In the genomic region with DNA sequence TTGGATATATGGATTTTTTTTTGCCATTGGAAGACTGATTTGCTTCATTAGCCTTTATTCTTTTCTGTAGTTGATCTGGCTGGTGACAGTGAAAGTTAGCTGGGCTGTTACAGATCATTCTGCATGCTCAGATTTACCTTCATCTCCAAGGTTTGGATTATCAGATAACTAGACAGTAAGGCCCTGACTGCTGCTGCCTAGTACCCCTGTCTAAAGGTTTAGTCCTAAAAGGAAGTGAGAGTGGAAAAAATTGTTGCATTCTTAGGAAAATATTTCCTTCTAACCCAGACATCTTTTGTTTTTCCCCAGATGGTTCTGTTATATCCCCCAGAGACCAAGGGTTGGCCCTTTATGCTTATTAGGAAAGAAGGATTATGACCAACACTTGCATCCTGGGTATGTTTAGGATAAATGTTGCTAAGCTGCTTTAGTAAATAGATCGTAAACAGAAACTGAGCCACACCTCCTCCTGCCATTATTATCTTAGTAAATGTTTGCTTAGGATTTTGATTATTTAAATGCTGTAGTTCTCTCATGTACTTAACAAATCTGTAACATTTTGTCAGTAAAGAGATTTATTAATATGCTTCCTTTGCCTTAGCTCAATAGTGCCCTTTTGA, we compare ENCODE assay signal across 10 cellular contexts. TPM values are rescaled to one million over a fixed set of nuclear protein-coding genes. Genes with fewer than 3 reads are reported as not detected.
DNase-seq lines count a peak whose midpoint lies in the region; ATAC-seq and TF ChIP-seq lines count a peak whose summit lies in the region.
"Had no signal": no experiment of that assay in that cellular context is flagged by ENCODE, and none has a peak within 500 bp of the region (broad histone marks: within the 10 kb centered on the region; RNA-seq: fewer than 3 reads in every experiment).

No MANE protein-coding gene starts in this region.

- H3K4me1 Mint-ChIP-seq in activated naive CD4-positive, alpha-beta T cell treated with anti-CD3 and anti-CD28 coated beads for 36 hours (ENCODE audit: low read depth) = peaks cover 5% of the 10 kb centered on the region

- intact Hi-C loops in activated naive CD4-positive, alpha-beta T cell treated with anti-CD3 and anti-CD28 coated beads for 36 hours (cut with micrococcal nuclease) = no loop called here

- POLR2A ChIA-PET in AG04450 (lab: Yijun Ruan, JAX) = interaction anchor here (1.2 to 1.4 kb wide), 2 partner anchors 44 to 46 kb away, joined by 4 to 6 read pairs; a partner anchor contains a TSS

- no peak for TF ChIP-seq CTCF in AG04450 (IDR thresholded peaks at IDR 0.05; ENCODE audit: low read depth, low read length)
- TF ChIP-seq CTCF in coronary artery (IDR thresholded peaks at IDR 0.05) = no peak

- peaks cover 13 to 20% of the 10 kb centered on the region in 2 donors for H3K4me1 ChIP-seq in mucosa of rectum (ENCODE audit: control insufficient read depth in 2 of 2, insufficient read depth in 2 of 2, low read length in 2 of 2)

- H3K36me3 ChIP-seq in mucosa of rectum (ENCODE audit: control insufficient read depth in 2 of 2, insufficient read depth in 2 of 2, low read length in 2 of 2) = no peaks in the 10 kb centered on the region

- no peak overlapping the region for H3K4me3 Mint-ChIP-seq in activated naive CD4-positive, alpha-beta T cell treated with anti-CD3 and anti-CD28 coated beads for 36 hours

- peak overlapping the region in 1 of 2 donors; percentile 27 for H3K9ac ChIP-seq in mucosa of rectum (ENCODE audit: low read depth in 1 of 2, low read length in 2 of 2)

- H3K9me3 ChIP-seq in AG04450 (ENCODE audit: control insufficient read depth, insufficient read depth, low read length) (no peaks in the 10 kb centered on the region), mucosa of rectum (ENCODE audit: control insufficient read depth in 2 of 2, low read length in 2 of 2) (no peaks in the 10 kb centered on the region)

- H3K27ac ChIP-seq in AG04450 (ENCODE audit: low read depth, low read length) = peak overlapping the region; percentile 72
- peak overlapping the region; percentile 11 to 59 for H3K27ac ChIP-seq in coronary artery
- peak overlapping the region; percentile 52 to 54 for H3K27ac ChIP-seq in mucosa of rectum (ENCODE audit: low read depth in 2 of 2, low read length in 2 of 2)

- CTCF ChIA-PET in AG04450 (lab: Charles Lee) = no interaction called here
- CTCF ChIA-PET in activated naive CD4-positive, alpha-beta T cell treated with anti-CD3 and anti-CD28 coated beads for 36 hours (lab: Charles Lee) = no interaction called here

- H3K9me3 Mint-ChIP-seq in activated naive CD4-positive, alpha-beta T cell treated with anti-CD3 and anti-CD28 coated beads for 36 hours = no peaks in the 10 kb centered on the region

- H3K4me3 ChIP-seq in AG04450 (ENCODE audit: low read depth, low read length) (no peak overlapping the region), coronary artery (peak overlapping the region; percentile 22), mucosa of rectum (ENCODE audit: low read length in 2 of 2) (no peak overlapping the region)

- ATAC-seq in esophagus mucosa = no peak
- ATAC-seq in HG03139 (IDR thresholded peaks at IDR 0.05; ENCODE audit: unreplicated experiment) = no peak

- no peak for DNase-seq in AG04450 (ENCODE audit: low read depth, low spot score)
- peak; percentile 83 for DNase-seq in HT-29 (ENCODE audit: low spot score)
- no peak for DNase-seq in coronary artery (ENCODE audit: low spot score)
- no peak for DNase-seq in GM19240 (ENCODE audit: insufficient read length, low spot score)
- no peak for DNase-seq in activated naive CD4-positive, alpha-beta T cell treated with anti-CD3 and anti-CD28 coated beads for 36 hours
- DNase-seq: activated CD4-positive, alpha-beta T cell treated with anti-CD3 and anti-CD28 coated beads, Interleukin-2, amount 50 U/mL, for 4 hours; NCI-H1048 had no signal

- H3K27me3 ChIP-seq in AG04450 (ENCODE audit: control insufficient read depth, insufficient read depth, low read length) (no peaks in the 10 kb centered on the region), mucosa of rectum (ENCODE audit: control insufficient read depth in 2 of 2, insufficient read depth in 2 of 2, low read length in 2 of 2) (no peaks in the 10 kb centered on the region)

- no peaks in the 10 kb centered on the region for H3K36me3 Mint-ChIP-seq in activated naive CD4-positive, alpha-beta T cell treated with anti-CD3 and anti-CD28 coated beads for 36 hours (ENCODE audit: low read depth)

- no peak overlapping the region for H3K27ac Mint-ChIP-seq in activated naive CD4-positive, alpha-beta T cell treated with anti-CD3 and anti-CD28 coated beads for 36 hours

- H3K27me3 Mint-ChIP-seq in activated naive CD4-positive, alpha-beta T cell treated with anti-CD3 and anti-CD28 coated beads for 36 hours (ENCODE audit: low read depth) = no peaks in the 10 kb centered on the region

RNA-seq across cellular contexts. Expression of a gene that starts 44.3 kb away (rescaled TPM):
- polyA plus RNA-seq in AG04450 (2011; rRNA removed) = 91.6 and 104 TPM in 2 replicates
- polyA minus RNA-seq in AG04450 (2011; rRNA and poly(A)+ RNA removed) = 43.0 and 72.5 TPM in 2 replicates
- 23.0 and 24.5 TPM in 2 replicates for total RNA-seq in HT-29 (2014; rRNA removed; shearing (Covaris generic))
- 23.0 TPM for total RNA-seq in esophagus mucosa
- total RNA-seq in activated naive CD4-positive, alpha-beta T cell treated with anti-CD3 and anti-CD28 coated beads for 36 hours = 10 to 100 TPM; 23.6 to 25.6 TPM
